In the genomic region with DNA sequence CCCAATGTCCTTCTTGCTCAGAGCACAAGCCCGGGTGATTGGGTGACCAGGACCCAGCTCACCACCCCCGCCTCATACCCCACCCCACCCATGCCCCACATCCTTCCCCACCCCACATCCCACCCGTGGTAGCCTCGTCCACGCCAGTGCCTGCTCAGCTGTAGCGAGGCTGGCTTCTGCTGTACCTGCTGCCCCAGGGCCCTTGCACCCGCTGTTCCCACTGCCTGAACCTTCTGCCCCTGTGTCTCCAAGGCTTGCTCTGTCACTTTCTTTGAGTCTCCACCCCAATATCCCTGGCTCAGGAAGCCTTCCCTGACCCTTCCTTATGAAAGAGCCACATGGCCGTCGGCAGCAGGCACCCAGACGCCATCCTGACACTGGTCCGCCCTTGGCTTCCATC, we compare ENCODE assay signal across 20 cellular contexts. TPM values are rescaled to one million over a fixed set of nuclear protein-coding genes. Genes with fewer than 3 reads are reported as not detected.
DNase-seq lines count a peak whose midpoint lies in the region; ATAC-seq and TF ChIP-seq lines count a peak whose summit lies in the region.
"Had no signal": no experiment of that assay in that cellular context is flagged by ENCODE, and none has a peak within 500 bp of the region (broad histone marks: within the 10 kb centered on the region; RNA-seq: fewer than 3 reads in every experiment).

No MANE protein-coding gene starts in this region.

- H3K27me3 ChIP-seq in osteoblast (ENCODE audit: insufficient read depth, low read length): no peaks in the 10 kb centered on the region
- peaks cover 6% of the 10 kb centered on the region for H3K27me3 ChIP-seq in suprapubic skin

- H3K36me3 Mint-ChIP-seq in brain (no peaks in the 10 kb centered on the region), natural killer cell (no peaks in the 10 kb centered on the region)

- peaks cover 13% of the 10 kb centered on the region for H3K79me2 ChIP-seq in osteoblast (ENCODE audit: insufficient read depth, low read length)

- TF ChIP-seq EP300 in suprapubic skin (IDR thresholded peaks at IDR 0.05): no peak

- POLR2A ChIA-PET in HEK293 (lab: Yijun Ruan, JAX): interaction anchor here (6.9 kb wide), 1 partner anchor 11 kb away, joined by 84 read pairs; no protein-coding TSS in a partner anchor

- H3K27me3 Mint-ChIP-seq in brain (peaks cover 4% of the 10 kb centered on the region), natural killer cell (ENCODE audit: low read depth in 2 of 2) (no peaks in the 10 kb centered on the region)

- H3K36me3 ChIP-seq in HEK293 (ENCODE audit: control insufficient read depth in 2 of 2, insufficient read depth in 1 of 2, low read length in 2 of 2): no peaks in the 10 kb centered on the region
- H3K36me3 ChIP-seq in osteoblast (ENCODE audit: insufficient read depth, low read length): no peaks in the 10 kb centered on the region
- no peaks in the 10 kb centered on the region for H3K36me3 ChIP-seq in suprapubic skin

- H3K4me3 ChIP-seq in HEK293 (ENCODE audit: low read depth, low read length) (no peak overlapping the region), osteoblast (ENCODE audit: insufficient read depth, low read length) (no peak overlapping the region), suprapubic skin (no peak overlapping the region)

- H3K27ac ChIP-seq in HEK293 (ENCODE audit: extremely low read depth, low read depth, low read length) (no peak overlapping the region), osteoblast (ENCODE audit: low read depth, low read length) (no peak overlapping the region), suprapubic skin (no peak overlapping the region)
- H3K27ac ChIP-seq: C4-2B, HL-60 had no signal

- no peak overlapping the region for H3K4me2 ChIP-seq in osteoblast (ENCODE audit: insufficient read depth, low read length)

- intact Hi-C loops in natural killer cell (cut with micrococcal nuclease): no loop called here

- 86% methylated on average over 10 of the region's 11 CpGs for WGBS in suprapubic skin

- H4K20me1 ChIP-seq in osteoblast (ENCODE audit: insufficient read depth, low read length): peaks cover 6% of the 10 kb centered on the region

- DNase-seq in natural killer cell: no peak
- peak; percentile 58 for DNase-seq in osteoblast (ENCODE audit: insufficient read length, low spot score, missing footprints)
- DNase-seq in suprapubic skin (ENCODE audit: low spot score in 2 of 2): no peak
- DNase-seq in NCI-H2196 (lab: John Stamatoyannopoulos, UW; ENCODE audit: unreplicated experiment): no peak
- DNase-seq: GOT3, NCI-H1048, NCI-H1417, NCI-H1694, NCI-H2081, NCI-H226, NCI-H510A, SHP77 treated with DMSO at 0.1 percent for 48 hours had no signal

- H3K4me1 ChIP-seq in HEK293 (ENCODE audit: control insufficient read depth, insufficient read depth, low read length) (peaks cover 3% of the 10 kb centered on the region; the same call in 1 of the 2 replicates), osteoblast (ENCODE audit: insufficient read depth, low read length) (peaks cover 9% of the 10 kb centered on the region), suprapubic skin (peaks cover 33% of the 10 kb centered on the region)

- H3K27ac Mint-ChIP-seq in brain (no peak overlapping the region), natural killer cell (peak overlapping the region; percentile 88 to 94)
- H3K27ac Mint-ChIP-seq: B cell had no signal

- H3K4me3 Mint-ChIP-seq in brain (peak overlapping the region in 4 of 5 experiments; percentile 6 to 63 (median 38)), natural killer cell (peak overlapping the region; percentile 83)

- no peak for ATAC-seq in natural killer cell
- ATAC-seq in HG02938 (IDR thresholded peaks at IDR 0.05; ENCODE audit: unreplicated experiment): no peak
- ATAC-seq: HCT116, Panc1 had no signal

- no peak for TF ChIP-seq POLR2A in suprapubic skin (IDR thresholded peaks at IDR 0.05)

- peaks cover 0 to 2% (median 0%) of the 10 kb centered on the region in 5 experiments for H3K9me3 Mint-ChIP-seq in brain
- H3K9me3 Mint-ChIP-seq in natural killer cell: no peaks in the 10 kb centered on the region

- H2AFZ ChIP-seq in osteoblast (ENCODE audit: low read length): no peak overlapping the region

- H3K9me3 ChIP-seq in HEK293 (ENCODE audit: control insufficient read depth, insufficient read depth, low read depth, low read length) (no peaks in the 10 kb centered on the region), osteoblast (ENCODE audit: low read depth, low read length) (no peaks in the 10 kb centered on the region), suprapubic skin (no peaks in the 10 kb centered on the region)

- H3K4me1 Mint-ChIP-seq in brain (peaks cover 27% of the 10 kb centered on the region), natural killer cell (peaks cover 12 to 42% of the 10 kb centered on the region in 2 donors)

- CTCF ChIA-PET in HEK293 (lab: Yijun Ruan, JAX): no interaction called here

- TF ChIP-seq CTCF in HEK293 (tag by site-specific recombination; IDR thresholded peaks at IDR 0.05) (no peak), brain (conservative IDR thresholded peaks at IDR 0.05) (no peak), natural killer cell (IDR thresholded peaks at IDR 0.05) (no peak), osteoblast (IDR thresholded peaks at IDR 0.05; ENCODE audit: extremely low read depth, low read depth, low read length) (no peak), suprapubic skin (IDR thresholded peaks at IDR 0.05) (no peak)

TF ChIP-seq in HEK293, 187 proteins besides CTCF, POLR2A, EP300 and RAD21:
- TF ChIP-seq ZNF623 (tag by site-specific recombination; IDR thresholded peaks at IDR 0.05) (peak; percentile 91), ZNF561 (tag by site-specific recombination; IDR thresholded peaks at IDR 0.05; ENCODE audit: borderline replicate concordance) (no peak)

RNA-seq across cellular contexts. Expression of a gene that starts 3.1 kb away (rescaled TPM):
- polyA plus RNA-seq in brain (ENCODE audit: insufficient read depth, low read depth, low replicate concordance): 20.6 TPM
- total RNA-seq in natural killer cell (10 to 100 TPM; 14.5 to 21.6 (median 21.2) TPM), osteoblast (25.3 and 32.9 TPM in 2 replicates), suprapubic skin (10 to 100 TPM; 12.1 to 14.9 (median 13.7) TPM)

RNA-seq across cellular contexts. Expression of a gene that starts 20.5 kb away (rescaled TPM):
- polyA plus RNA-seq in brain (ENCODE audit: insufficient read depth, low read depth, low replicate concordance): 36.6 TPM
- total RNA-seq in natural killer cell (10 to 100 TPM; 19.5 to 34.3 (median 33.6) TPM), osteoblast (52.7 and 65.5 TPM in 2 replicates), suprapubic skin (10 to 100 TPM; 37.0 to 66.9 (median 57.8) TPM)

Comparison
In these comparisons a context has a peak if more than half of its experiments do, and no peak if none do; other contexts are left out.
1. H3K27ac Mint-ChIP-seq: peak in natural killer cell (2 of 2); none in brain (0 of 5).